Comparison of ENCODE assay signal across 12 cellular contexts in the genomic region with DNA sequence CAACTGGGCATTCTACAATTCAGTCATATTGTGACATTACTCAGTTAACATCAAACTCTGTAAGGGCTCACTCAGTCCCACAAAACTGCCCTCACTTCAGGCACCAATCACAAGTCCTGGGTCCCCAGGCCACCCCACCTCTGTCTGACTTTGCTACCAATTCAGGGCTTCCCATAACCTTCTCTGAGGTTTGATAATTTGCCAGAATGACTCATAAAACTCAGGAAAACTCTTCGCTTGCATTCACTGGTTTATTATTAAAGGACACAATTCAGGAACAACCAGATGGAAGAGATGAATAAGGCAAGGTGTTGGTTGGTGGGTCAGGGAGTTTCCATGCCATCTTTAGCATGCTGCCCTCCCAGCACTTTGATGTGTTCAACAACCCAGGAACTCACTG. TPM values are rescaled to one million over a fixed set of nuclear protein-coding genes. Genes with fewer than 3 reads are reported as not detected.
DNase-seq lines count a peak whose midpoint lies in the region; ATAC-seq and TF ChIP-seq lines count a peak whose summit lies in the region.
"Had no signal": no experiment of that assay in that cellular context is flagged by ENCODE, and none has a peak within 500 bp of the region (broad histone marks: within the 10 kb centered on the region; RNA-seq: fewer than 3 reads in every experiment).

No MANE protein-coding gene starts in this region.

- intact Hi-C loops in A673 (cut with micrococcal nuclease; ENCODE audit: unreplicated experiment), result no loop called here

- DNase-seq in A673 (ENCODE audit: low spot score), result peak; percentile 17
- peak; percentile 71 for DNase-seq in HCEC 1CT
- DNase-seq in amniotic epithelial cell (ENCODE audit: low read depth), result peak; percentile 63
- DNase-seq in hepatic stellate cell (ENCODE audit: low spot score), result peak; percentile 32
- DNase-seq in RPMI8226, result no peak
- no peak for DNase-seq in effector CD4-positive, alpha-beta T cell
- DNase-seq: activated CD4-positive, alpha-beta T cell treated with anti-CD3 and anti-CD28 coated beads, Interleukin-2, amount 50 U/mL, for 1 hour; activated naive CD4-positive, alpha-beta T cell treated with anti-CD3 and anti-CD28 coated beads, Interleukin-2, amount 50 U/mL, for 16 hours; NCI-H2227 treated with DMSO at 0.1 percent for 48 hours had no signal

- CTCF ChIA-PET in A673 (lab: Charles Lee), result no interaction called here

- peaks cover 11% of the 10 kb centered on the region for H3K4me1 ChIP-seq in A673 (ENCODE audit: insufficient read depth, low read length, poor library complexity, severe bottlenecking)

- ATAC-seq in GM18498 (IDR thresholded peaks at IDR 0.05; ENCODE audit: unreplicated experiment) (no peak), HG02610 (IDR thresholded peaks at IDR 0.05; ENCODE audit: unreplicated experiment) (no peak)
- ATAC-seq: left lobe of liver had no signal

- H3K27ac ChIP-seq in A673 (ENCODE audit: low read depth, low read length, poor library complexity, severe bottlenecking), result no peak overlapping the region

- POLR2A ChIA-PET in A673 (lab: Charles Lee; ENCODE audit: low non-redundant PET), result no interaction called here

- no TSS peak for BruUV-seq in A673 (replicated peaks; lab: Mats Ljungman, UMichigan)

- H3K36me3 ChIP-seq in A673 (ENCODE audit: insufficient read depth, low read length, poor library complexity, severe bottlenecking), result no peaks in the 10 kb centered on the region

- no peak overlapping the region for H3K4me3 ChIP-seq in A673 (ENCODE audit: low read depth, low read length, poor library complexity, severe bottlenecking)

- no peaks in the 10 kb centered on the region for H3K27me3 ChIP-seq in A673 (replicated peaks; ENCODE audit: insufficient read depth, low read depth, low read length, poor library complexity)

- no peak for TF ChIP-seq CTCF in A673 (conservative IDR thresholded peaks at IDR 0.05; ENCODE audit: low read depth, low read length)

- no peaks in the 10 kb centered on the region for H3K9me3 ChIP-seq in A673 (ENCODE audit: low read depth, low read length, poor library complexity, severe bottlenecking)

RNA-seq across cellular contexts. Expression of a gene that starts 41.3 kb away (rescaled TPM):
- total RNA-seq in A673 (2021), result 36.1 and 40.3 TPM in 2 replicates

RNA-seq across cellular contexts. Expression of a gene that starts 46.4 kb away (rescaled TPM):
- 89.3 and 109 TPM in 2 replicates for total RNA-seq in A673 (2021)

Comparison
In these comparisons a context has a peak if more than half of its experiments do, and no peak if none do; other contexts are left out.
1. DNase-seq: peak in A673 (single experiment), HCEC 1CT (single experiment), amniotic epithelial cell (single experiment) and hepatic stellate cell (single experiment); none in RPMI8226 (single experiment) and effector CD4-positive, alpha-beta T cell (single experiment).